Comparison of ENCODE assay signal across 28 cellular contexts in genomic region chr12:19885987-19886804, GRCh38.
A peak's percentile ranks its signal among the peaks of the same experiment; 100 is the strongest.
DNase-seq lines count a peak whose midpoint lies in the region; ATAC-seq, FAIRE-seq and TF ChIP-seq lines count a peak whose summit lies in the region.
"Had no signal": no experiment of that assay in that cellular context is flagged by ENCODE, and none has a peak within 500 bp of the region (broad histone marks: within the 10 kb centered on the region; RNA-seq: fewer than 3 reads in every experiment).

No MANE protein-coding gene starts in this region.

- no peak overlapping the region for H2AFZ ChIP-seq in neural progenitor cell (replicated peaks)

- H3K27ac Mint-ChIP-seq in neural progenitor cell = peak overlapping the region; percentile 61
- H3K27ac Mint-ChIP-seq: activated B cell treated with CpG ODN at 0.5 μM for 24 hours; activated T-cell treated with anti-CD3 and anti-CD28 coated beads, Interleukin-2, amount 50 U/mL, for 72 hours; CD4-positive, alpha-beta memory T cell; stimulated activated naive CD8-positive, alpha-beta T cell treated with anti-CD3 and anti-CD28 coated beads, Interleukin-15, amount 100 ng/mL, for 72 hours had no signal

- no peak overlapping the region for H3K4me2 ChIP-seq in neural progenitor cell

- peaks cover 9% of the 10 kb centered on the region for H3K9me3 Mint-ChIP-seq in neural progenitor cell
- H3K9me3 Mint-ChIP-seq: activated T-cell treated with anti-CD3 and anti-CD28 coated beads, Interleukin-2, amount 50 U/mL, for 72 hours had no signal

- peaks cover 17% of the 10 kb centered on the region for H3K4me1 Mint-ChIP-seq in neural progenitor cell
- H3K4me1 Mint-ChIP-seq: activated B cell treated with CpG ODN at 0.5 μM for 24 hours; CD4-positive, alpha-beta memory T cell; stimulated activated naive CD8-positive, alpha-beta T cell treated with anti-CD3 and anti-CD28 coated beads, Interleukin-15, amount 100 ng/mL, for 72 hours had no signal

- no peaks in the 10 kb centered on the region for H3K79me2 ChIP-seq in neural progenitor cell (ENCODE audit: low read depth)

- ATAC-seq in Right ventricle myocardium superior (ENCODE audit: poor library complexity) (no peak), left lobe of liver (peak; percentile 93), GM21526 (IDR thresholded peaks at IDR 0.05; ENCODE audit: low FRiP score, unreplicated experiment) (no peak)
- ATAC-seq: activated T-cell treated with anti-CD3 and anti-CD28 coated beads, Interleukin-2, amount 50 U/mL, for 72 hours; GM12878; stimulated activated naive CD8-positive, alpha-beta T cell treated with anti-CD3 and anti-CD28 coated beads, Interleukin-15, amount 100 ng/mL, for 72 hours had no signal

- no peaks in the 10 kb centered on the region for H3K27me3 ChIP-seq in right atrium auricular region
- no peaks in the 10 kb centered on the region for H3K27me3 ChIP-seq in neural progenitor cell
- no peaks in the 10 kb centered on the region for H3K27me3 ChIP-seq in uterus

- no peak overlapping the region for H3K9ac ChIP-seq in neural progenitor cell

- DNase-seq in right atrium auricular region (ENCODE audit: low spot score) = no peak
- DNase-seq in Right ventricle myocardium superior = no peak
- no peak for DNase-seq in left lobe of liver (ENCODE audit: low spot score)
- no peak for DNase-seq in neural progenitor cell (ENCODE audit: low spot score)
- no peak for DNase-seq in uterus
- no peak for DNase-seq in frontal cortex (ENCODE audit: low spot score in 2 of 2)
- no peak for DNase-seq in NCI-H345 (lab: John Stamatoyannopoulos, UW)
- DNase-seq: activated B cell treated with CpG ODN at 0.5 μM for 24 hours; activated naive CD4-positive, alpha-beta T cell; activated T-cell treated with anti-CD3 and anti-CD28 coated beads, Interleukin-2, amount 50 U/mL, for 72 hours; AML-193; CD4-positive, alpha-beta memory T cell; DMS 273 treated with DMSO at 0.1 percent for 48 hours; effector CD8-positive, alpha-beta T cell; EL; head of caudate nucleus; Karpas-422; NCI-H1092 treated with DMSO at 0.1 percent for 48 hours; NCI-H187 treated with DMSO at 0.1 percent for 48 hours; NCI-H526; posterior cingulate gyrus; SHP77 treated with DMSO at 0.1 percent for 48 hours; stimulated activated naive CD8-positive, alpha-beta T cell treated with anti-CD3 and anti-CD28 coated beads, Interleukin-15, amount 100 ng/mL, for 72 hours had no signal

- H3K36me3 ChIP-seq in right atrium auricular region = no peaks in the 10 kb centered on the region
- H3K36me3 ChIP-seq in neural progenitor cell = no peaks in the 10 kb centered on the region
- H3K36me3 ChIP-seq in uterus = no peaks in the 10 kb centered on the region

- FAIRE-seq in frontal cortex (lab: Jason Lieb, UNC) = no peak
- FAIRE-seq: A204.1, GM12878 had no signal

- peaks cover 3% of the 10 kb centered on the region for H3K36me3 Mint-ChIP-seq in neural progenitor cell
- H3K36me3 Mint-ChIP-seq: brain; CD4-positive, alpha-beta memory T cell had no signal

- H3K27me3 Mint-ChIP-seq in neural progenitor cell (ENCODE audit: insufficient read depth, low read depth) = no peaks in the 10 kb centered on the region
- H3K27me3 Mint-ChIP-seq: activated B cell treated with CpG ODN at 0.5 μM for 24 hours; brain; CD4-positive, alpha-beta memory T cell; stimulated activated naive CD8-positive, alpha-beta T cell treated with anti-CD3 and anti-CD28 coated beads, Interleukin-15, amount 100 ng/mL, for 72 hours had no signal

- no peak for TF ChIP-seq POLR2A in uterus (IDR thresholded peaks at IDR 0.05)

- H3K27ac ChIP-seq in right atrium auricular region (peak overlapping the region; percentile 51 to 79), neural progenitor cell (no peak overlapping the region), uterus (peak overlapping the region; percentile 38 to 53)
- H3K27ac ChIP-seq: epithelial cell of prostate had no signal

- no peak overlapping the region for H3K4me3 ChIP-seq in right atrium auricular region
- H3K4me3 ChIP-seq in neural progenitor cell = no peak overlapping the region
- no peak overlapping the region for H3K4me3 ChIP-seq in uterus
- H3K4me3 ChIP-seq: GM12878 had no signal

- H3K4me3 Mint-ChIP-seq in neural progenitor cell = no peak overlapping the region
- H3K4me3 Mint-ChIP-seq: activated B cell treated with CpG ODN at 0.5 μM for 24 hours; activated T-cell treated with anti-CD3 and anti-CD28 coated beads, Interleukin-2, amount 50 U/mL, for 72 hours; CD4-positive, alpha-beta memory T cell; stimulated activated naive CD8-positive, alpha-beta T cell treated with anti-CD3 and anti-CD28 coated beads, Interleukin-15, amount 100 ng/mL, for 72 hours had no signal

- H3F3A ChIP-seq in neural progenitor cell (ENCODE audit: low read depth) = no peaks in the 10 kb centered on the region

- H3K9me3 ChIP-seq in right atrium auricular region (peaks cover 0 to 7% of the 10 kb centered on the region in 2 donors), neural progenitor cell (ENCODE audit: low read depth) (no peaks in the 10 kb centered on the region), uterus (no peaks in the 10 kb centered on the region)

- no peaks in the 10 kb centered on the region for H4K20me1 ChIP-seq in neural progenitor cell (ENCODE audit: low read depth)

- intact Hi-C loops in Right ventricle myocardium superior (cut with DNase I) (no loop called here), uterus (cut with DNase I; ENCODE audit: low total_unique reads) (no loop called here)

- no peak for TF ChIP-seq CTCF in right atrium auricular region (IDR thresholded peaks at IDR 0.05)
- no peak for TF ChIP-seq CTCF in neural progenitor cell (IDR thresholded peaks at IDR 0.05)
- TF ChIP-seq CTCF in uterus (IDR thresholded peaks at IDR 0.05) = no peak

- H3K4me1 ChIP-seq in right atrium auricular region = peaks cover 0 to 45% of the 10 kb centered on the region in 2 donors
- H3K4me1 ChIP-seq in neural progenitor cell = no peaks in the 10 kb centered on the region
- H3K4me1 ChIP-seq in uterus = peaks cover 5 to 10% of the 10 kb centered on the region in 2 donors
